In the genomic region with DNA sequence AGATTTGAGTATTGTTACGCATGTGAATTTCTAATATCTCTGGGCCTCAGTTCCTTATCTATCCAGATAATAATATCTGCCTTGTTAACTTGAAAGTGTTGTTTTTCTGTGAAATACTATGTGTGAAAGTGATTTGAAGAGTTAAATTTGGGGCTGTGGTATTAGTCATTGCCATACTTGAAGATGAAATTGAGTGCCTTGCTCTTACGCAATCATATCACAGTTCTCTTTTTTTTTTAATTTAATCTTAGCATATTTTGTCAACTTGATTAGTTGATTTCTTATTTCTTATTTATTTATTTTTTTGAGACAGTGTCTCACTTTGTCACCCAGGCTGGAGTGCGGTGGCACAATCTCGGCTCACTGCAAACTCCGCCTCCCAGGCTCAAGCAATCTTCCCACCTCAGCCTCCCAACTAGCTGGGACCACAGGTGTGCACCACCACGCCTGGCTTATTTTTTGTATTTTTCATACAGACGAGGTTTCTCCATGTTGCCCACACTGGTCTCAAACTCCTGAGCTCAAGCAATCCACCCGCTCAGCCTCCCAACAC, we compare ENCODE assay signal across 21 cellular contexts. TPM values are rescaled to one million over a fixed set of nuclear protein-coding genes. Genes with fewer than 3 reads are reported as not detected.
DNase-seq lines count a peak whose midpoint lies in the region; ATAC-seq and TF ChIP-seq lines count a peak whose summit lies in the region.
"Had no signal": no experiment of that assay in that cellular context is flagged by ENCODE, and none has a peak within 500 bp of the region (broad histone marks: within the 10 kb centered on the region; RNA-seq: fewer than 3 reads in every experiment).

No MANE protein-coding gene starts in this region.

- TF ChIP-seq CTCF in foreskin fibroblast (IDR thresholded peaks at IDR 0.05; ENCODE audit: low read depth, low read length) = no peak
- TF ChIP-seq CTCF in mucosa of descending colon (IDR thresholded peaks at IDR 0.05) = no peak
- no peak for TF ChIP-seq CTCF in SK-N-SH (IDR thresholded peaks at IDR 0.05)

- H2AFZ ChIP-seq in SK-N-SH (ENCODE audit: low read depth) = no peak overlapping the region
- H2AFZ ChIP-seq: GM23338 had no signal

- no peaks in the 10 kb centered on the region for H3K27me3 ChIP-seq in BLaER1 treated with 17β-estradiol and CSF1 and Interleukin-3, amounts not matched to agents 10 nM and 100 nM
- no peaks in the 10 kb centered on the region for H3K27me3 ChIP-seq in SK-N-SH (ENCODE audit: insufficient read depth)
- H3K27me3 ChIP-seq: transverse colon had no signal

- H3K4me2 ChIP-seq in BLaER1 treated with 17β-estradiol and CSF1 and Interleukin-3, amounts not matched to agents 10 nM and 100 nM = peak overlapping the region in 7 of 11 experiments; percentile 15 to 76 (median 58); a peak in 13 of 22 replicates
- no peak overlapping the region for H3K4me2 ChIP-seq in SK-N-SH
- H3K4me2 ChIP-seq: GM23338 had no signal

- H3K4me1 ChIP-seq in BLaER1 treated with 17β-estradiol and CSF1 and Interleukin-3, amounts not matched to agents 10 nM and 100 nM = peaks cover 0 to 39% (median 16%) of the 10 kb centered on the region in 10 experiments; a peak in 13 of 20 replicates
- no peaks in the 10 kb centered on the region for H3K4me1 ChIP-seq in mucosa of descending colon (ENCODE audit: low read depth)
- no peaks in the 10 kb centered on the region for H3K4me1 ChIP-seq in SK-N-SH (ENCODE audit: control insufficient read depth in 1 of 2, insufficient read depth in 2 of 2, low read depth in 1 of 2, low read length in 1 of 2)
- H3K4me1 ChIP-seq: transverse colon had no signal

- peaks cover 92 to 100% (median 95%) of the 10 kb centered on the region in 11 experiments for H3K36me3 ChIP-seq in BLaER1 treated with 17β-estradiol and CSF1 and Interleukin-3, amounts not matched to agents 10 nM and 100 nM
- H3K36me3 ChIP-seq in mucosa of descending colon (ENCODE audit: low read depth) = no peaks in the 10 kb centered on the region
- peaks cover 32 to 48% of the 10 kb centered on the region in 2 experiments for H3K36me3 ChIP-seq in SK-N-SH (replicated peaks in 1 of 2; ENCODE audit: control insufficient read depth in 1 of 2, insufficient read depth in 2 of 2, low read length in 1 of 2)

- no peak overlapping the region for H3K4me3 ChIP-seq in BLaER1 treated with 17β-estradiol and CSF1 and Interleukin-3, amounts not matched to agents 10 nM and 100 nM
- no peak overlapping the region for H3K4me3 ChIP-seq in foreskin fibroblast (ENCODE audit: low read depth in 1 of 2, low read length in 2 of 2)
- H3K4me3 ChIP-seq in mucosa of descending colon = no peak overlapping the region
- H3K4me3 ChIP-seq in SK-N-SH (ENCODE audit: low read depth in 2 of 2, low read length in 1 of 2) = no peak overlapping the region
- H3K4me3 ChIP-seq: GM23338, transverse colon had no signal

- TF ChIP-seq EP300 in SK-N-SH (IDR thresholded peaks at IDR 0.05; ENCODE audit: borderline replicate concordance in 1 of 2, low read depth in 1 of 2, low read length in 1 of 2) = no peak

- peak overlapping the region in 3 of 11 experiments; percentile 22 to 48 (median 35); a peak in 3 of 22 replicates for H3K9ac ChIP-seq in BLaER1 treated with 17β-estradiol and CSF1 and Interleukin-3, amounts not matched to agents 10 nM and 100 nM
- H3K9ac ChIP-seq in SK-N-SH = no peak overlapping the region

- H3K9me3 ChIP-seq in BLaER1 treated with 17β-estradiol and CSF1 and Interleukin-3, amounts not matched to agents 10 nM and 100 nM (replicated peaks in 1 of 11) = peaks cover 8 to 25% (median 15%) of the 10 kb centered on the region in 11 experiments; a peak in 20 of 22 replicates
- no peaks in the 10 kb centered on the region for H3K9me3 ChIP-seq in mucosa of descending colon
- H3K9me3 ChIP-seq in SK-N-SH = no peaks in the 10 kb centered on the region
- H3K9me3 ChIP-seq: transverse colon had no signal

- 97% methylated on average over 8 of the region's 8 CpGs for WGBS in SK-N-SH (ENCODE audit: low lambda C conversion rate)

- peaks cover 0 to 11% (median 0%) of the 10 kb centered on the region in 11 experiments; a peak in 2 of 22 replicates for H4K20me1 ChIP-seq in BLaER1 treated with 17β-estradiol and CSF1 and Interleukin-3, amounts not matched to agents 10 nM and 100 nM
- no peaks in the 10 kb centered on the region for H4K20me1 ChIP-seq in SK-N-SH (ENCODE audit: insufficient read depth)

- no peaks in the 10 kb centered on the region for H3K9me2 ChIP-seq in SK-N-SH

- CTCF ChIA-PET in SK-N-SH (lab: Yijun Ruan, JAX) = no interaction called here

- no peaks in the 10 kb centered on the region for H3F3A ChIP-seq in SK-N-SH (replicated peaks; ENCODE audit: insufficient read depth)

- intact Hi-C loops in mucosa of descending colon (cut with DNase I, micrococcal nuclease) (no loop called here), left ventricle myocardium superior (cut with micrococcal nuclease) (no loop called here)

- ATAC-seq in mucosa of descending colon (no peak), left ventricle myocardium superior (no peak)
- ATAC-seq: GM23338, right cardiac atrium had no signal

- peak overlapping the region in 6 of 11 experiments; percentile 3 to 75 (median 54); a peak in 8 of 22 replicates for H3K27ac ChIP-seq in BLaER1 treated with 17β-estradiol and CSF1 and Interleukin-3, amounts not matched to agents 10 nM and 100 nM
- no peak overlapping the region for H3K27ac ChIP-seq in SK-N-SH (ENCODE audit: low read depth in 2 of 2, low read length in 1 of 2)
- H3K27ac ChIP-seq: HL-60, transverse colon, VCaP had no signal

- DNase-seq in LHCN-M2 (ENCODE audit: low read depth) (peak; percentile 7), amniotic epithelial cell (ENCODE audit: low read depth) (peak; percentile 29), foreskin fibroblast (peak; percentile 1 to 19), mucosa of descending colon (no peak), SK-N-SH (no peak), left ventricle myocardium superior (no peak)
- DNase-seq: activated CD4-positive, alpha-beta T cell treated with anti-CD3 and anti-CD28 coated beads for 48 hours; activated CD8-positive, alpha-beta memory T cell treated with anti-CD3 and anti-CD28 coated beads for 24 hours; activated effector memory CD4-positive, alpha-beta T cell treated with anti-CD3 and anti-CD28 coated beads, Interleukin-2, amount 50 U/mL, for 16 hours; CD4-positive, alpha-beta memory T cell; mammary epithelial cell; NCI-H1436; NCI-H748 treated with DMSO at 0.1 percent for 48 hours; posterior cingulate gyrus; right cardiac atrium; stimulated activated CD4-positive, alpha-beta T cell treated with anti-CD3 and anti-CD28 coated beads, Interleukin-2, amount 100 ng/mL, for 48 hours; transverse colon had no signal

- POLR2A ChIA-PET in SK-N-SH (lab: Yijun Ruan, JAX) = no interaction called here

- no peaks in the 10 kb centered on the region for H3K79me2 ChIP-seq in SK-N-SH (ENCODE audit: insufficient read depth)

- no peak for TF ChIP-seq RAD21 in SK-N-SH (IDR thresholded peaks at IDR 0.05; ENCODE audit: low read length)

TF ChIP-seq in SK-N-SH, 30 proteins besides CTCF, POLR2A, EP300 and RAD21:
- TF ChIP-seq JUND (IDR thresholded peaks at IDR 0.05) (no peak), NFIC (IDR thresholded peaks at IDR 0.05; ENCODE audit: borderline replicate concordance) (no peak), SMC3 (IDR thresholded peaks at IDR 0.05; ENCODE audit: low read depth, low read length) (no peak), YY1 (IDR thresholded peaks at IDR 0.05; ENCODE audit: low read depth) (no peak), POLR2AphosphoS5 (IDR thresholded peaks at IDR 0.05; ENCODE audit: low read depth, low read length) (no peak), ELF1 (IDR thresholded peaks at IDR 0.05) (no peak), FOSL2 (IDR thresholded peaks at IDR 0.05; ENCODE audit: borderline replicate concordance, low read depth) (no peak), MXI1 (IDR thresholded peaks at IDR 0.05; ENCODE audit: low read depth, low read length) (no peak), FOXJ3 (CRISPR knock-in tag; IDR thresholded peaks at IDR 0.05) (no peak), SIN3A (IDR thresholded peaks at IDR 0.05; ENCODE audit: borderline replicate concordance, low read depth, low read length) (no peak), GATA2 (CRISPR knock-in tag; IDR thresholded peaks at IDR 0.05) (no peak), NRF1 (IDR thresholded peaks at IDR 0.05; ENCODE audit: low read depth, low read length) (no peak), GABPA (IDR thresholded peaks at IDR 0.05; ENCODE audit: low read depth) (no peak), FOXM1 (IDR thresholded peaks at IDR 0.05; ENCODE audit: low read depth) (no peak), TCF12 (IDR thresholded peaks at IDR 0.05) (no peak)
- TF ChIP-seq, protein P1, sequence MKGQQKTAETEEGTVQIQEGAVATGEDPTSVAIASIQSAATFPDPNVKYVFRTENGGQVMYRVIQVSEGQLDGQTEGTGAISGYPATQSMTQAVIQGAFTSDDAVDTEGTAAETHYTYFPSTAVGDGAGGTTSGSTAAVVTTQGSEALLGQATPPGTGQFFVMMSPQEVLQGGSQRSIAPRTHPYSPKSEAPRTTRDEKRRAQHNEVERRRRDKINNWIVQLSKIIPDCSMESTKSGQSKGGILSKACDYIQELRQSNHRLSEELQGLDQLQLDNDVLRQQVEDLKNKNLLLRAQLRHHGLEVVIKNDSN (IDR thresholded peaks at IDR 0.05; ENCODE audit: borderline replicate concordance, low read depth) = no peak
- TF ChIP-seq, protein P2, sequence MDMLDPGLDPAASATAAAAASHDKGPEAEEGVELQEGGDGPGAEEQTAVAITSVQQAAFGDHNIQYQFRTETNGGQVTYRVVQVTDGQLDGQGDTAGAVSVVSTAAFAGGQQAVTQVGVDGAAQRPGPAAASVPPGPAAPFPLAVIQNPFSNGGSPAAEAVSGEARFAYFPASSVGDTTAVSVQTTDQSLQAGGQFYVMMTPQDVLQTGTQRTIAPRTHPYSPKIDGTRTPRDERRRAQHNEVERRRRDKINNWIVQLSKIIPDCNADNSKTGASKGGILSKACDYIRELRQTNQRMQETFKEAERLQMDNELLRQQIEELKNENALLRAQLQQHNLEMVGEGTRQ (IDR thresholded peaks at IDR 0.05; ENCODE audit: borderline replicate concordance, low read depth, low read length) = no peak
TF ChIP-seq in SK-N-SH: peak in this region for 0.

RNA-seq across cellular contexts. Expression of a gene that starts 31.0 kb away (rescaled TPM):
- 4.7 and 5.7 TPM in 2 replicates for total RNA-seq in LHCN-M2 (2014; rRNA removed)
- 4.4 TPM for polyA plus RNA-seq in LHCN-M2 (2012)
- total RNA-seq in mucosa of descending colon = 10 to 100 TPM in 2 of 3 donors, 1 to 10 TPM in 1; 9.9 to 20.0 (median 18.2) TPM
- polyA plus RNA-seq in SK-N-SH (2012; rRNA removed) = 4.8 and 6.6 TPM in 2 replicates
- polyA plus RNA-seq in SK-N-SH (2012; cell fraction: cytosol; rRNA removed) = 4.3 and 5.1 TPM in 2 replicates
- 12.5 and 18.8 TPM in 2 replicates for polyA plus RNA-seq in SK-N-SH (2012; cell fraction: nucleus; rRNA removed)
- total RNA-seq in left ventricle myocardium superior = 19.0 TPM

RNA-seq across cellular contexts. Expression of a gene that starts 44.2 kb away (rescaled TPM):
- total RNA-seq in LHCN-M2 (2014; rRNA removed) (10.7 and 16.6 TPM in 2 replicates), mucosa of descending colon (10 to 100 TPM; 28.6 to 32.0 (median 29.4) TPM), left ventricle myocardium superior (20.3 TPM)
- 9.2 TPM for polyA plus RNA-seq in LHCN-M2 (2012)
- polyA plus RNA-seq in SK-N-SH (2012; rRNA removed) = 7.8 and 9.5 TPM in 2 replicates
- 4.7 and 7.4 TPM in 2 replicates for polyA plus RNA-seq in SK-N-SH (2012; cell fraction: cytosol; rRNA removed)
- polyA plus RNA-seq in SK-N-SH (2012; cell fraction: nucleus; rRNA removed) = 12.0 and 12.5 TPM in 2 replicates

Comparison
In these comparisons a context has a peak if more than half of its experiments do, and no peak if none do; other contexts are left out.
1. H3K27ac ChIP-seq: peak in BLaER1 treated with 17β-estradiol and CSF1 and Interleukin-3, amounts not matched to agents 10 nM and 100 nM (6 of 11); none in SK-N-SH (0 of 2).
2. DNase-seq: peak in LHCN-M2 (single experiment), amniotic epithelial cell (single experiment) and foreskin fibroblast (2 of 2); none in mucosa of descending colon (0 of 3), SK-N-SH (single experiment) and left ventricle myocardium superior (single experiment).